ENCODE assay signal across 24 cellular contexts in the genomic region with DNA sequence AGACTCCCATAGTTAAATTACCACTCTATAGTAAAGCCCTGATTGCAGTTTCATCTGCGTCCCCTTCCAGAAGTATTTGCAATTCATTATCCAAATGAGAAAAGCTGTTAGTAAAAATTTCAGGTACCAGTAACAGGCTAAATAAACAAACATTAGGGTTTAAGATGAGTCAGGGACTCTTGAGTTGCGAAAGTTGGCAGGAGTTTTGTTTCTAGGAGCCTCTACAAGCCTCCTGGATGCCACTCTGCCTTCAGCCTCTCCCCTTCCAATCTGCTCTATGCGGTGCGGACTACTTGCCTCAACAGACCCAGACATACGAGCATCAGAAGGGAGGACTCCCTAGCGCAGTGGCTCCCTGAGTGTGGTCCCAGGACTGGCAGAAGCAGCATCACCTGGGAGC.
DNase-seq lines count a peak whose midpoint lies in the region; ATAC-seq and TF ChIP-seq lines count a peak whose summit lies in the region.
"Had no signal": no experiment of that assay in that cellular context is flagged by ENCODE, and none has a peak within 500 bp of the region (broad histone marks: within the 10 kb centered on the region; RNA-seq: fewer than 3 reads in every experiment).

No MANE protein-coding gene starts in this region.

- H3K27ac ChIP-seq in HEK293 (ENCODE audit: extremely low read depth, low read depth, low read length) (no peak overlapping the region), RWPE2 (ENCODE audit: poor library complexity, severe bottlenecking) (no peak overlapping the region)
- H3K27ac ChIP-seq: brain microvascular endothelial cell, heart right ventricle, tibial nerve had no signal

- CTCF ChIA-PET in HEK293 (lab: Yijun Ruan, JAX) = interaction anchor here (0.6 kb wide), 1 partner anchor 75 kb away, joined by 3 read pairs; no protein-coding TSS in a partner anchor

- ATAC-seq in RWPE2 (ENCODE audit: low read depth) = peak; percentile 92
- ATAC-seq in naive thymus-derived CD8-positive, alpha-beta T cell = no peak
- ATAC-seq: heart right ventricle; K562; stimulated activated naive B cell treated with anti-CD40 and anti-IgM and Interleukin-4, amounts not matched to agents 10 μg/mL and 1 μg/mL and 100 μg/mL, for 72 hours had no signal

- H3K27me3 ChIP-seq in RWPE2 (ENCODE audit: insufficient read depth, poor library complexity, severe bottlenecking) = no peaks in the 10 kb centered on the region
- H3K27me3 ChIP-seq: tibial nerve had no signal

- H3K4me1 ChIP-seq in HEK293 (ENCODE audit: control insufficient read depth, insufficient read depth, low read length) (0 out of 2 replicates have a peak, but pooled peaks cover 2% of the 10 kb centered on the region), RWPE2 (ENCODE audit: insufficient read depth, poor library complexity, severe bottlenecking) (peaks cover 11% of the 10 kb centered on the region)
- H3K4me1 ChIP-seq: heart right ventricle, tibial nerve had no signal

- peaks cover 0 to 14% (median 8%) of the 10 kb centered on the region in 9 donors for H3K9me3 Mint-ChIP-seq in naive thymus-derived CD8-positive, alpha-beta T cell
- H3K9me3 Mint-ChIP-seq: activated CD4-positive, alpha-beta T cell treated with anti-CD3 and anti-CD28 coated beads, Interleukin-2, amount 10 ng/mL, durations not matched to agents 24 days and 14 days had no signal

- peaks cover 0 to 33% (median 6%) of the 10 kb centered on the region in 5 donors for H3K27me3 Mint-ChIP-seq in naive thymus-derived CD8-positive, alpha-beta T cell
- H3K27me3 Mint-ChIP-seq: activated naive CD4-positive, alpha-beta T cell treated with anti-CD3 and anti-CD28 coated beads, Interleukin-2, amount 50 U/mL, for 24 hours had no signal

- POLR2A ChIA-PET in HEK293 (lab: Yijun Ruan, JAX) = no interaction called here
- POLR2A ChIA-PET in naive thymus-derived CD8-positive, alpha-beta T cell (lab: Charles Lee) = no interaction called here

- no peak overlapping the region for H3K27ac Mint-ChIP-seq in naive thymus-derived CD8-positive, alpha-beta T cell
- H3K27ac Mint-ChIP-seq: activated CD4-positive, alpha-beta T cell treated with anti-CD3 and anti-CD28 coated beads, Interleukin-2, amount 10 ng/mL, durations not matched to agents 24 days and 14 days; activated naive CD4-positive, alpha-beta T cell treated with anti-CD3 and anti-CD28 coated beads, Interleukin-2, amount 50 U/mL, for 24 hours; mesothelial cell of epicardium; stimulated activated naive B cell treated with anti-CD40 and anti-IgM and Interleukin-4, amounts not matched to agents 10 μg/mL and 1 μg/mL and 100 μg/mL, for 72 hours had no signal

- no peak for TF ChIP-seq CTCF in HEK293 (tag by site-specific recombination; IDR thresholded peaks at IDR 0.05)
- TF ChIP-seq CTCF in RWPE2 (IDR thresholded peaks at IDR 0.05; ENCODE audit: poor library complexity, severe bottlenecking) = no peak

- H3K4me3 Mint-ChIP-seq in naive thymus-derived CD8-positive, alpha-beta T cell = no peak overlapping the region
- H3K4me3 Mint-ChIP-seq: activated CD4-positive, alpha-beta T cell treated with anti-CD3 and anti-CD28 coated beads, Interleukin-2, amount 10 ng/mL, durations not matched to agents 24 days and 14 days; activated naive CD4-positive, alpha-beta T cell treated with anti-CD3 and anti-CD28 coated beads, Interleukin-2, amount 50 U/mL, for 24 hours; mesothelial cell of epicardium; neural crest cell; stimulated activated naive B cell treated with anti-CD40 and anti-IgM and Interleukin-4, amounts not matched to agents 10 μg/mL and 1 μg/mL and 100 μg/mL, for 72 hours had no signal

- H3K9me3 ChIP-seq in HEK293 (ENCODE audit: control insufficient read depth, insufficient read depth, low read depth, low read length) (no peaks in the 10 kb centered on the region), RWPE2 (ENCODE audit: severe bottlenecking) (no peaks in the 10 kb centered on the region)
- H3K9me3 ChIP-seq: heart right ventricle, tibial nerve had no signal

- no peaks in the 10 kb centered on the region for H3K36me3 ChIP-seq in HEK293 (ENCODE audit: control insufficient read depth in 2 of 2, insufficient read depth in 1 of 2, low read length in 2 of 2)
- H3K36me3 ChIP-seq in RWPE2 (ENCODE audit: low read depth) = no peaks in the 10 kb centered on the region
- H3K36me3 ChIP-seq: brain microvascular endothelial cell, heart right ventricle, tibial nerve had no signal

- no peaks in the 10 kb centered on the region for H3K4me1 Mint-ChIP-seq in naive thymus-derived CD8-positive, alpha-beta T cell
- H3K4me1 Mint-ChIP-seq: activated CD4-positive, alpha-beta T cell treated with anti-CD3 and anti-CD28 coated beads, Interleukin-2, amount 10 ng/mL, durations not matched to agents 24 days and 14 days; activated naive CD4-positive, alpha-beta T cell treated with anti-CD3 and anti-CD28 coated beads, Interleukin-2, amount 50 U/mL, for 24 hours; neural crest cell; stimulated activated naive B cell treated with anti-CD40 and anti-IgM and Interleukin-4, amounts not matched to agents 10 μg/mL and 1 μg/mL and 100 μg/mL, for 72 hours had no signal

- peak; percentile 67 for DNase-seq in NCI-H1105 (lab: John Stamatoyannopoulos, UW)
- no peak for DNase-seq in RWPE2 (ENCODE audit: low spot score)
- DNase-seq in iris pigment epithelial cell (ENCODE audit: low read depth) = peak; percentile 71
- DNase-seq in effector CD4-positive, alpha-beta T cell = no peak
- no peak for DNase-seq in naive thymus-derived CD8-positive, alpha-beta T cell
- DNase-seq in activated CD8-positive, alpha-beta memory T cell treated with anti-CD3 and anti-CD28 coated beads for 24 hours = no peak
- DNase-seq in T-helper 1 cell = no peak
- DNase-seq: activated CD4-positive, alpha-beta T cell treated with anti-CD3 and anti-CD28 coated beads, Interleukin-2, amount 10 ng/mL, durations not matched to agents 24 days and 14 days; AML-193; brain microvascular endothelial cell; erythroblast; GDM1; heart right ventricle; islet precursor cell; NCI-H1436 treated with DMSO at 0.1 percent for 48 hours; NCI-H774; stimulated activated CD4-positive, alpha-beta T cell treated with anti-CD3 and anti-CD28 coated beads, Interleukin-12 subunit alpha, Interleukin-12 subunit beta, amount 100 ng/mL, for 4 hours; stimulated activated naive B cell treated with anti-CD40 and anti-IgM and Interleukin-4, amounts not matched to agents 10 μg/mL and 1 μg/mL and 100 μg/mL, for 72 hours had no signal

- peaks cover 0 to 2% (median 0%) of the 10 kb centered on the region in 3 donors for H3K36me3 Mint-ChIP-seq in naive thymus-derived CD8-positive, alpha-beta T cell
- H3K36me3 Mint-ChIP-seq: stimulated activated naive B cell treated with anti-CD40 and anti-IgM and Interleukin-4, amounts not matched to agents 10 μg/mL and 1 μg/mL and 100 μg/mL, for 72 hours had no signal

- H3K4me3 ChIP-seq in HEK293 (ENCODE audit: low read depth, low read length) (no peak overlapping the region), RWPE2 (ENCODE audit: severe bottlenecking) (no peak overlapping the region)
- H3K4me3 ChIP-seq: heart right ventricle, K562, tibial nerve had no signal

TF ChIP-seq in HEK293, 187 proteins besides CTCF, POLR2A, EP300 and RAD21 (continues in another document):
- TF ChIP-seq ZNF423 (tag by site-specific recombination; IDR thresholded peaks at IDR 0.05) (no peak), ZNF549 (tag by site-specific recombination; IDR thresholded peaks at IDR 0.05) (no peak), ZNF529 (tag by site-specific recombination; IDR thresholded peaks at IDR 0.05; ENCODE audit: insufficient replicate concordance) (no peak), ZNF654 (tag by site-specific recombination; IDR thresholded peaks at IDR 0.05; ENCODE audit: low read depth) (no peak), ZFP37 (tag by site-specific recombination; IDR thresholded peaks at IDR 0.05) (no peak), ZNF449 (tag by site-specific recombination; IDR thresholded peaks at IDR 0.05) (no peak), FEZF1 (tag by site-specific recombination; IDR thresholded peaks at IDR 0.05) (peak; percentile 41; the same call in 1 of the 2 replicates)
- TF ChIP-seq, protein P1, sequence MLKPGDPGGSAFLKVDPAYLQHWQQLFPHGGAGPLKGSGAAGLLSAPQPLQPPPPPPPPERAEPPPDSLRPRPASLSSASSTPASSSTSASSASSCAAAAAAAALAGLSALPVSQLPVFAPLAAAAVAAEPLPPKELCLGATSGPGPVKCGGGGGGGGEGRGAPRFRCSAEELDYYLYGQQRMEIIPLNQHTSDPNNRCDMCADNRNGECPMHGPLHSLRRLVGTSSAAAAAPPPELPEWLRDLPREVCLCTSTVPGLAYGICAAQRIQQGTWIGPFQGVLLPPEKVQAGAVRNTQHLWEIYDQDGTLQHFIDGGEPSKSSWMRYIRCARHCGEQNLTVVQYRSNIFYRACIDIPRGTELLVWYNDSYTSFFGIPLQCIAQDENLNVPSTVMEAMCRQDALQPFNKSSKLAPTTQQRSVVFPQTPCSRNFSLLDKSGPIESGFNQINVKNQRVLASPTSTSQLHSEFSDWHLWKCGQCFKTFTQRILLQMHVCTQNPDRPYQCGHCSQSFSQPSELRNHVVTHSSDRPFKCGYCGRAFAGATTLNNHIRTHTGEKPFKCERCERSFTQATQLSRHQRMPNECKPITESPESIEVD (tag by site-specific recombination; IDR thresholded peaks at IDR 0.05) = 0 out of 2 replicates have a peak, but pooled peaks have one; percentile 15
- TF ChIP-seq, protein P2, sequence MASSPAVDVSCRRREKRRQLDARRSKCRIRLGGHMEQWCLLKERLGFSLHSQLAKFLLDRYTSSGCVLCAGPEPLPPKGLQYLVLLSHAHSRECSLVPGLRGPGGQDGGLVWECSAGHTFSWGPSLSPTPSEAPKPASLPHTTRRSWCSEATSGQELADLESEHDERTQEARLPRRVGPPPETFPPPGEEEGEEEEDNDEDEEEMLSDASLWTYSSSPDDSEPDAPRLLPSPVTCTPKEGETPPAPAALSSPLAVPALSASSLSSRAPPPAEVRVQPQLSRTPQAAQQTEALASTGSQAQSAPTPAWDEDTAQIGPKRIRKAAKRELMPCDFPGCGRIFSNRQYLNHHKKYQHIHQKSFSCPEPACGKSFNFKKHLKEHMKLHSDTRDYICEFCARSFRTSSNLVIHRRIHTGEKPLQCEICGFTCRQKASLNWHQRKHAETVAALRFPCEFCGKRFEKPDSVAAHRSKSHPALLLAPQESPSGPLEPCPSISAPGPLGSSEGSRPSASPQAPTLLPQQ (tag by site-specific recombination; IDR thresholded peaks at IDR 0.05) = 0 out of 2 replicates have a peak, but pooled peaks have one; percentile 17

Comparison
In these comparisons a context has a peak if more than half of its experiments do, and no peak if none do; other contexts are left out.
1. DNase-seq: peak in NCI-H1105 (single experiment) and iris pigment epithelial cell (single experiment); none in RWPE2 (single experiment), effector CD4-positive, alpha-beta T cell (single experiment), naive thymus-derived CD8-positive, alpha-beta T cell (0 of 10), activated CD8-positive, alpha-beta memory T cell treated with anti-CD3 and anti-CD28 coated beads for 24 hours (single experiment) and T-helper 1 cell (0 of 5).